29 cellular contexts compared by ENCODE assay signal in genomic region chr13:90395846-90396245, GRCh38.
"Had no signal": no experiment of that assay in that cellular context is flagged by ENCODE, and none has a peak within 500 bp of the region (broad histone marks: within the 10 kb centered on the region; RNA-seq: fewer than 3 reads in every experiment).

No MANE protein-coding gene starts in this region.

- H3K27me3 ChIP-seq: dorsolateral prefrontal cortex, gastrocnemius medialis, hepatocyte, left lung, neutrophil, right atrium auricular region, suprapubic skin, transverse colon, upper lobe of right lung, uterus had no signal

- ATAC-seq: esophagus mucosa; gastrocnemius medialis; left cardiac atrium; left lung; natural killer cell; sciatic nerve; stimulated activated naive CD8-positive, alpha-beta T cell treated with anti-CD3 and anti-CD28 coated beads, Interleukin-15, amount 100 ng/mL, for 72 hours; upper lobe of right lung had no signal

- H3K4me1 Mint-ChIP-seq: natural killer cell; stimulated activated naive CD8-positive, alpha-beta T cell treated with anti-CD3 and anti-CD28 coated beads, Interleukin-15, amount 100 ng/mL, for 72 hours had no signal

- H3K4me2 ChIP-seq: hepatocyte, smooth muscle cell had no signal

- H3K9ac ChIP-seq: parathyroid adenoma had no signal

- H3K4me1 ChIP-seq: gastrocnemius medialis, left lung, parathyroid adenoma, prostate gland, right atrium auricular region, suprapubic skin, transverse colon, upper lobe of right lung, uterus had no signal

- H3K27me3 Mint-ChIP-seq: stimulated activated naive CD8-positive, alpha-beta T cell treated with anti-CD3 and anti-CD28 coated beads, Interleukin-15, amount 100 ng/mL, for 72 hours had no signal

- FAIRE-seq: colon, islet of Langerhans had no signal

- H3K79me2 ChIP-seq: hepatocyte, parathyroid adenoma had no signal

- H3K4me3 Mint-ChIP-seq: natural killer cell; stimulated activated naive CD8-positive, alpha-beta T cell treated with anti-CD3 and anti-CD28 coated beads, Interleukin-15, amount 100 ng/mL, for 72 hours had no signal

- H3K36me3 ChIP-seq: gastrocnemius medialis, left lung, neutrophil, prostate gland, right atrium auricular region, suprapubic skin, transverse colon, upper lobe of right lung, uterus had no signal

- H3K4me3 ChIP-seq: dorsolateral prefrontal cortex, gastrocnemius medialis, hepatocyte, left lung, prostate gland, right atrium auricular region, smooth muscle cell, suprapubic skin, transverse colon, upper lobe of right lung, uterus had no signal

- H3K27ac ChIP-seq: dorsolateral prefrontal cortex, epithelial cell of prostate, gastrocnemius medialis, hepatocyte, left lung, neutrophil, parathyroid adenoma, prostate gland, right atrium auricular region, suprapubic skin, transverse colon, upper lobe of right lung, uterus had no signal

- H3K27ac Mint-ChIP-seq: natural killer cell; stimulated activated naive CD8-positive, alpha-beta T cell treated with anti-CD3 and anti-CD28 coated beads, Interleukin-15, amount 100 ng/mL, for 72 hours had no signal

- H3K9me3 ChIP-seq: gastrocnemius medialis, neutrophil, prostate gland, suprapubic skin, uterus had no signal

- DNase-seq: dorsolateral prefrontal cortex; effector CD4-positive, alpha-beta T cell; foreskin fibroblast; gastrocnemius medialis; head of caudate nucleus; left cardiac atrium; left lung; natural killer cell; stimulated activated CD4-positive, alpha-beta T cell treated with anti-CD3 and anti-CD28 coated beads, Interleukin-12 subunit alpha, Interleukin-12 subunit beta, amount 100 ng/mL, for 4 hours; stimulated activated CD4-positive, alpha-beta T cell treated with anti-CD3 and anti-CD28 coated beads, Interleukin-1b, Interleukin-23, amount 100 ng/mL, for 48 hours; stimulated activated CD4-positive, alpha-beta T cell treated with anti-CD3 and anti-CD28 coated beads, Interleukin-4, amount 100 ng/mL, for 1 hour; stimulated activated CD8-positive, alpha-beta memory T cell treated with anti-CD3 and anti-CD28 coated beads, Interleukin-4, amount 100 ng/mL, for 48 hours; stimulated activated naive CD4-positive, alpha-beta T cell; stimulated activated naive CD8-positive, alpha-beta T cell treated with anti-CD3 and anti-CD28 coated beads, Interleukin-15, amount 100 ng/mL, for 72 hours; transverse colon; upper lobe of right lung; uterus had no signal

- H2AFZ ChIP-seq: hepatocyte, parathyroid adenoma had no signal
